ENCODE assay signal across 8 cellular contexts in the genomic region with DNA sequence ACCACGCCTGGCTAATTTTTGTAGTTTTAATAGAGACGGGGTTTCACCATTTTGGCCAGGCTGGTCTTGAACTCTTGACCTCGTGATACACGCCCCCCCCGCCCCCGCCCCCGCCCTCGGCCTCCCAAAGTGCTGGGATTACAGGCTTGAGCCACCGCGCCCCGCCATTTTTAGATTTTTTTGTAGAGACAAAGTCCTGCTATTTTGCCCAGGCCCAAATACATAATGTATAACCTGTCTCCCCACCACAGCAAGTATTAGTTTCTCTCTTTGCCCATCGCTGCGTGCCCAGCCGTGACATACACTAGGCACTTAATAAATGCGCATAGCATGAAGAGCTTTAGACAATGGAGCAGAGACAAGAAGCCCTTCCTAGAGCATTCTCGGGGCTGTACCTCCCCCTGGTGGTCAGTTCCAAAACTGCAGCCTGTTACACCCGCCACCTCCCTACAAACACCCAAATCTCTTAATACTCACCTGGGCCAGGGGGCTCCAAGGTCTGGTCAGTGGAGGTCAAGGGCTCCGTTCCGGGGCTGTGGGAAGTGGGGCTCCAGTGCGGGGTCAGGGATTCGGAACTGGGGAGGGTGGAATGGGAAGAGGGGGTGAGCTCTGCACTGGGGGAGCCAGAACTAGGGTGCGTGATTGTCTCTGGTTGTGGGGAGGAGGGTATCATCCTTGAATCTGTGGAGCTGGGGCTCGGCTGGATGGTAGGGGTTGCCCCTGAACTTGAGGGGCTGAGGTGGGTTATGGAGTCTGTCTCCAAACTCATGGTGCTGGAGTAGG. TPM values are rescaled to one million over a fixed set of nuclear protein-coding genes. Genes with fewer than 3 reads are reported as not detected.
DNase-seq lines count a peak whose midpoint lies in the region; ATAC-seq and TF ChIP-seq lines count a peak whose summit lies in the region.

No MANE protein-coding gene starts in this region.

- intact Hi-C loops in gastrocnemius medialis (cut with DNase I; ENCODE audit: low total_unique reads), result loop anchor here (1.0 to 10.0 kb wide), 5 partner anchors 43 to 153 kb away; no protein-coding TSS in a partner anchor

- no peak for TF ChIP-seq POLR2A in gastrocnemius medialis (IDR thresholded peaks at IDR 0.05)

- no peaks in the 10 kb centered on the region for H3K27me3 ChIP-seq in gastrocnemius medialis

- no peaks in the 10 kb centered on the region for H3K4me1 ChIP-seq in gastrocnemius medialis

- H3K9me3 ChIP-seq in gastrocnemius medialis, result no peaks in the 10 kb centered on the region

- no peak overlapping the region for H3K4me3 ChIP-seq in gastrocnemius medialis

- ATAC-seq in gastrocnemius medialis (peak; percentile 84 to 87), HG02970 (IDR thresholded peaks at IDR 0.05; ENCODE audit: low FRiP score, unreplicated experiment) (no peak), HG03520 (IDR thresholded peaks at IDR 0.05; ENCODE audit: unreplicated experiment) (no peak)

- TF ChIP-seq CTCF in gastrocnemius medialis (IDR thresholded peaks at IDR 0.05 in 4 of 5, conservative IDR thresholded peaks at IDR 0.05 in 1 of 5), result peak; percentile 94 to 98 (median 97)

- H3K27ac ChIP-seq in gastrocnemius medialis, result no peak overlapping the region

- H3K36me3 ChIP-seq in gastrocnemius medialis, result no peaks in the 10 kb centered on the region

- in situ Hi-C loops in gastrocnemius medialis (cut with MboI; ENCODE audit: low sequenced_read_pairs in 4 of 4), result loop anchor here in 2 of 4 donors (5.0 to 25.0 kb wide), 3 partner anchors 39 to 161 kb away; partner anchors contain the start of gene SSBP4 (in 2 of the 2)

- DNase-seq in GM03348 (ENCODE audit: low spot score) (peak; percentile 86), NCI-H1105 (lab: John Stamatoyannopoulos, UW) (peak; percentile 56), T-helper 1 cell (peak; percentile 47 to 81 (median 68)), amygdala (lab: John Stamatoyannopoulos, UW) (peak in 49 of 56 donors; percentile 5 to 83 (median 45)), hepatic stellate cell (ENCODE audit: low spot score) (peak; percentile 79), gastrocnemius medialis (peak; percentile 15 to 66)

RNA-seq across cellular contexts. Expression of gene IQCN, which starts 22.5 kb away (rescaled TPM):
- under 1 TPM; 0.20 to 0.61 (median 0.39) TPM for total RNA-seq in gastrocnemius medialis

RNA-seq across cellular contexts. Expression of gene PDE4C, which starts 25.5 kb away (rescaled TPM):
- total RNA-seq in gastrocnemius medialis, result 1 to 10 TPM in 1 of 4 donors, under 1 TPM in 2, not detected in 1; 0.65 to 2.6 (median 0.76) TPM

RNA-seq across cellular contexts. Expression of gene JUND, which starts 29.6 kb away (rescaled TPM):
- total RNA-seq in gastrocnemius medialis, result 100 to 1,000 TPM in 3 of 4 donors, 10 to 100 TPM in 1; 67.2 to 258 (median 221) TPM

RNA-seq across cellular contexts. Expression of gene RAB3A, which starts 47.9 kb away (rescaled TPM):
- total RNA-seq in gastrocnemius medialis, result 1 to 10 TPM in 1 of 4 donors, under 1 TPM in 1, not detected in 2; 0.51 to 2.3 TPM

RNA-seq across cellular contexts. Expression of gene MPV17L2, which starts 58.8 kb away (rescaled TPM):
- 10 to 100 TPM; 18.1 to 38.9 (median 33.0) TPM for total RNA-seq in gastrocnemius medialis

Comparison
In these comparisons a context has a peak if more than half of its experiments do, and no peak if none do; other contexts are left out.
1. ATAC-seq: peak in gastrocnemius medialis (2 of 2); none in HG02970 (single experiment) and HG03520 (single experiment).
2. Peak in every context shown above with its lines, with median percentiles within 50 percentile points of each other: DNase-seq.